In genomic region chr17:41810659-41811548, GRCh38 we compare ENCODE assay signal across 7 cellular contexts. TPM values are rescaled to one million over a fixed set of nuclear protein-coding genes. Genes with fewer than 3 reads are reported as not detected.
DNase-seq lines count a peak whose midpoint lies in the region; ATAC-seq, FAIRE-seq and TF ChIP-seq lines count a peak whose summit lies in the region.
"Had no signal": no experiment of that assay in that cellular context is flagged by ENCODE, and none has a peak within 500 bp of the region (broad histone marks: within the 10 kb centered on the region; RNA-seq: fewer than 3 reads in every experiment).

No MANE protein-coding gene starts in this region.

- no peaks in the 10 kb centered on the region for H3K9me3 Mint-ChIP-seq in WTC11

- H3K27ac Mint-ChIP-seq in WTC11, result no peak overlapping the region

- H3K27me3 ChIP-seq in GM06990 (replicated peaks; ENCODE audit: control insufficient read depth, insufficient read depth, low read length) (no peaks in the 10 kb centered on the region; the same call in 1 of the 2 replicates), liver (ENCODE audit: control insufficient read depth in 4 of 4, insufficient read depth in 4 of 4, low read length in 3 of 4) (no peaks in the 10 kb centered on the region)

- WGBS in liver, result 41% methylated on average over 58 of the region's 58 CpGs

- H3K36me3 ChIP-seq in GM06990 (ENCODE audit: control insufficient read depth, insufficient read depth, low read length) (no peaks in the 10 kb centered on the region), liver (ENCODE audit: control insufficient read depth in 4 of 4, insufficient read depth in 3 of 4, low read depth in 1 of 4, low read length in 3 of 4) (no peaks in the 10 kb centered on the region)

- no peak for FAIRE-seq in urothelium cell line (lab: Jason Lieb, UNC)

- DNase-seq in GM06990 (ENCODE audit: extremely low read depth, insufficient read length) (no peak), WTC11 (ENCODE audit: low spot score) (peak; percentile 57), urothelium cell line (ENCODE audit: low spot score) (no peak), left lobe of liver (ENCODE audit: low spot score) (no peak)

- peak overlapping the region in 1 of 2 donors; percentile 15 for H3K27ac ChIP-seq in liver (ENCODE audit: low read depth in 1 of 2, low read length in 2 of 2)

- H3K4me3 ChIP-seq in GM06990 (replicated peaks; ENCODE audit: low read depth, low read length) (peak overlapping the region; percentile 62), liver (ENCODE audit: low read depth in 1 of 3, low read length in 3 of 3) (peak overlapping the region; percentile 34 to 78 (median 54))

- peaks cover 5 to 20% (median 10%) of the 10 kb centered on the region in 4 donors for H3K4me1 ChIP-seq in liver (ENCODE audit: control insufficient read depth in 4 of 4, insufficient read depth in 4 of 4, low read length in 3 of 4)

- TF ChIP-seq CTCF in GM06990 (IDR thresholded peaks at IDR 0.05; ENCODE audit: insufficient read depth, low read length, poor library complexity, severe bottlenecking), result no peak
- TF ChIP-seq CTCF in WTC11 (IDR thresholded peaks at IDR 0.05), result no peak
- no peak for TF ChIP-seq CTCF in liver (IDR thresholded peaks at IDR 0.05; ENCODE audit: low read depth, low read length, missing input control)

- no peaks in the 10 kb centered on the region for H3K9me3 ChIP-seq in liver (ENCODE audit: control insufficient read depth in 4 of 4, low read length in 3 of 4)

- H3K27me3 Mint-ChIP-seq in WTC11 (ENCODE audit: low read depth), result peaks cover 7% of the 10 kb centered on the region

- peak; percentile 1 for ATAC-seq in WTC11
- ATAC-seq in HG03196 (IDR thresholded peaks at IDR 0.05; ENCODE audit: unreplicated experiment), result no peak
- ATAC-seq in left lobe of liver, result no peak

- CTCF ChIA-PET in WTC11 (lab: Charles Lee), result interaction anchor here (0.6 to 4.6 kb wide), 34 partner anchors 8 to 262 kb away, joined by 3 to 91 read pairs (median 5); partner anchors contain the start of genes ACLY, JUP and KLHL11

- no peak overlapping the region for H3K9ac ChIP-seq in liver (ENCODE audit: low read depth in 1 of 2, low read length in 2 of 2)

- peak overlapping the region; percentile 98 for H3K4me3 Mint-ChIP-seq in WTC11

- peaks cover 17% of the 10 kb centered on the region for H3K36me3 Mint-ChIP-seq in WTC11

- no peak for TF ChIP-seq RAD21 in liver (IDR thresholded peaks at IDR 0.05)

- POLR2A ChIA-PET in WTC11 (lab: Charles Lee), result interaction anchor here (0.5 to 4.3 kb wide), 7 partner anchors 9 to 1522 kb away, joined by 3 to 62 read pairs (median 7); partner anchors contain the start of genes JUP and KLHL11

- peaks cover 24% of the 10 kb centered on the region for H3K4me1 Mint-ChIP-seq in WTC11

TF ChIP-seq in WTC11, 78 proteins besides CTCF, POLR2A, EP300 and RAD21 (continues in another document):
- no peak for TF ChIP-seq RORB (CRISPR knock-in tag; IDR thresholded peaks at IDR 0.05)
- no peak for TF ChIP-seq TP53 (CRISPR knock-in tag; IDR thresholded peaks at IDR 0.05)
- 0 out of 2 replicates have a peak, but pooled peaks have one; percentile 4 for TF ChIP-seq TEAD4 (CRISPR knock-in tag; IDR thresholded peaks at IDR 0.05)
- 0 out of 2 replicates have a peak, but pooled peaks have one; percentile 16 for TF ChIP-seq FOXK1 (CRISPR knock-in tag; IDR thresholded peaks at IDR 0.05)
- no peak for TF ChIP-seq ZNF416 (CRISPR knock-in tag; IDR thresholded peaks at IDR 0.05)
- TF ChIP-seq USF2 (CRISPR knock-in tag; IDR thresholded peaks at IDR 0.05), result no peak
- TF ChIP-seq FOXP4 (CRISPR knock-in tag; IDR thresholded peaks at IDR 0.05), result 0 out of 2 replicates have a peak, but pooled peaks have one; percentile 17
- TF ChIP-seq NR1H2 (CRISPR knock-in tag; IDR thresholded peaks at IDR 0.05), result no peak

TF ChIP-seq in liver, 16 proteins besides CTCF, POLR2A, EP300 and RAD21:
- TF ChIP-seq MAX (IDR thresholded peaks at IDR 0.05), result no peak
- TF ChIP-seq FOXA1 (IDR thresholded peaks at IDR 0.05), result no peak
- TF ChIP-seq ZBTB33 (IDR thresholded peaks at IDR 0.05), result no peak
- TF ChIP-seq ATF3 (IDR thresholded peaks at IDR 0.05), result no peak
- no peak for TF ChIP-seq FOXA2 (IDR thresholded peaks at IDR 0.05)
- no peak for TF ChIP-seq YY1 (IDR thresholded peaks at IDR 0.05)
- no peak for TF ChIP-seq TAF1 (conservative IDR thresholded peaks at IDR 0.05)
- TF ChIP-seq RXRA (IDR thresholded peaks at IDR 0.05), result no peak
- no peak for TF ChIP-seq NR2F2 (IDR thresholded peaks at IDR 0.05)
- TF ChIP-seq REST (IDR thresholded peaks at IDR 0.05), result no peak
- no peak for TF ChIP-seq HNF4G (IDR thresholded peaks at IDR 0.05)
- TF ChIP-seq GABPA (IDR thresholded peaks at IDR 0.05 in 1 of 2, conservative IDR thresholded peaks at IDR 0.05 in 1 of 2), result no peak

RNA-seq across cellular contexts. Expression of gene P3H4, which starts 0.8 kb away (rescaled TPM):
- total RNA-seq in WTC11 (2021) (32.1 to 34.6 TPM (median 33.5 TPM) in 3 replicates), liver (1 to 10 TPM; 2.6 to 5.6 TPM), left lobe of liver (3.3 TPM)
- polyA plus RNA-seq in liver, result 1 to 10 TPM; 1.7 to 2.0 TPM

RNA-seq across cellular contexts. Expression of gene FKBP10, which starts 1.9 kb away (rescaled TPM):
- total RNA-seq in WTC11 (2021) (227 to 243 TPM (median 232 TPM) in 3 replicates), liver (10 to 100 TPM in 1 of 2 donors, 1 to 10 TPM in 1; 6.2 to 17.6 TPM), left lobe of liver (5.1 TPM)
- 1 to 10 TPM in 1 of 2 donors, under 1 TPM in 1; 0.71 to 5.0 TPM for polyA plus RNA-seq in liver

RNA-seq across cellular contexts. Expression of gene JUP, which starts 24.4 kb away (rescaled TPM):
- total RNA-seq in WTC11 (2021) (93.5 to 103 TPM (median 100 TPM) in 3 replicates), liver (10 to 100 TPM; 40.7 to 56.0 TPM), left lobe of liver (72.5 TPM)
- polyA plus RNA-seq in liver, result 10 to 100 TPM; 39.1 to 47.7 TPM

RNA-seq across cellular contexts. Expression of gene NT5C3B, which starts 25.1 kb away (rescaled TPM):
- total RNA-seq in WTC11 (2021) (58.1 to 62.9 TPM (median 59.4 TPM) in 3 replicates), liver (10 to 100 TPM; 15.3 to 32.0 TPM), left lobe of liver (24.3 TPM)
- 10 to 100 TPM; 25.1 to 28.8 TPM for polyA plus RNA-seq in liver

RNA-seq across cellular contexts. Expression of gene KLHL10, which starts 26.7 kb away (rescaled TPM):
- total RNA-seq in WTC11 (2021), result 0.14 to 0.35 TPM (median 0.14 TPM) in 3 replicates
- total RNA-seq in liver, result under 1 TPM in 1 of 2 donors, not detected in 1; 0.17 TPM
- under 1 TPM; 0.03 to 0.07 TPM for polyA plus RNA-seq in liver
- not detected for total RNA-seq in left lobe of liver
- total RNA-seq: T-helper 1 cell treated with Interleukin-12 subunit alpha and Interleukin-12 subunit beta and Interleukin-4 antibody, amounts not matched to agents 30 ng/mL and 1 ng/mL, for 36 hours had no signal

Comparison
In these comparisons a context has a peak if more than half of its experiments do, and no peak if none do; other contexts are left out.
1. RNA of gene FKBP10, which starts 1.9 kb away (total RNA-seq): 227 to 243 TPM in WTC11; 6.2 to 17.6 TPM in liver and 5.1 TPM in left lobe of liver (single experiment); every median in the first group is over 10 times any median in the second.